ENCODE assay signal across 9 cellular contexts in the genomic region with DNA sequence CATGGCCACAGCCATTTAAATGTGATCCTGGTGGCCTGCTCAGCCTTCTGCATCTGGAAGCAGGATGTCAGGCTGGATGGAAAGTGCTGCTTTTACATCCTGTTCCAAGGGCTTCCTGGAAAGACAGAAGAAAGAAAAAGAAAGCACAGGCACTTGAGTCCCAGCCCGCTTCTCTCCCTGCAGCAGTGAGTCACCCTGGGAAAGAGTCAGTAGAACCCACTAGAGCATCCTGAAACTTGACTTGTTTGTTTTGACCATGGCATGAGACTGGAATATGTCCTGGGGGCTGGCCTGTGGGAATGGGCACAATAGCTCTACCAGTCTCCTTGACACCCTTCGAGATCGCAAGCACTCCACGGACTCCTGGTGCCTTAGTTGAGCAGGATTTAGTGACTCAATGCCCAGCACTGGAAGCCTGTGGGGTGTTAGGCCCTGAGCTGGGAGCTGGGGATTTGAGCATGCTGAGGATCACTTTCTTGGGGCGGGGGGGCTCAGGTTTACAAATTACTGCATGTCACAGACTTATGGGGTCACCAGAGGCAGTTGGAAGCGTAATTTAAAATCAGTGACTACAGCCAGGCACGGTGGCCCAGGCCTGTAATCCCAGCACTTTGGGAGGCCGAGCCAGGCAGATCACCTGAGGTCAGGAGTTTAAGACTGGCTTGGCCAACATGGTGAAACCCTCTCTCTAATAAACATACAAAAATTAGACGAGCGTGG. TPM values are rescaled to one million over a fixed set of nuclear protein-coding genes. Genes with fewer than 3 reads are reported as not detected.
A peak's percentile ranks its signal among the peaks of the same experiment; 100 is the strongest.
DNase-seq lines count a peak whose midpoint lies in the region; ATAC-seq and TF ChIP-seq lines count a peak whose summit lies in the region.
"Had no signal": no experiment of that assay in that cellular context is flagged by ENCODE, and none has a peak within 500 bp of the region (broad histone marks: within the 10 kb centered on the region; RNA-seq: fewer than 3 reads in every experiment).

No MANE protein-coding gene starts in this region.

- 75% methylated on average over 10 of the region's 10 CpGs; no CpG with 5 or more reads in 1 of the 2 donors for WGBS in transverse colon (ENCODE audit: low coverage in 1 of 2), 2 donors
- 71% methylated on average over 3 of the region's 10 CpGs; no CpG with 5 or more reads in 1 of the 2 donors for WGBS in gastroesophageal sphincter (ENCODE audit: low coverage in 1 of 2), 2 donors

- intact Hi-C loops in transverse colon (cut with DNase I; ENCODE audit: low total_unique reads) = no loop called here

- H3K4me1 ChIP-seq in transverse colon (peaks cover 8 to 40% (median 24%) of the 10 kb centered on the region in 4 donors), gastroesophageal sphincter (peaks cover 0 to 50% (median 8%) of the 10 kb centered on the region in 3 donors)

- no peak overlapping the region for H3K4me3 Mint-ChIP-seq in T-helper 17 cell
- H3K4me3 Mint-ChIP-seq: H9 had no signal

- H3K27ac ChIP-seq in caudate nucleus (ENCODE audit: low read depth, low read length) (peak overlapping the region; percentile 48), transverse colon (peak overlapping the region; percentile 44 to 86 (median 68)), gastroesophageal sphincter (peak overlapping the region in 2 of 4 donors; percentile 1 to 12)

- no peaks in the 10 kb centered on the region for H3K27me3 Mint-ChIP-seq in T-helper 17 cell

- H3K27ac Mint-ChIP-seq in T-helper 17 cell = no peak overlapping the region

- H3K4me1 Mint-ChIP-seq in T-helper 17 cell = no peaks in the 10 kb centered on the region

- H3K4me3 ChIP-seq in transverse colon = no peak overlapping the region
- no peak overlapping the region for H3K4me3 ChIP-seq in gastroesophageal sphincter

- H3K9me3 ChIP-seq in transverse colon = no peaks in the 10 kb centered on the region
- no peaks in the 10 kb centered on the region for H3K9me3 ChIP-seq in T-helper 17 cell (ENCODE audit: control insufficient read depth, low read length, poor library complexity, severe bottlenecking)
- H3K9me3 ChIP-seq in gastroesophageal sphincter = no peaks in the 10 kb centered on the region

- DNase-seq in M059J (ENCODE audit: low read depth) (peak; percentile 93), caudate nucleus (lab: John Stamatoyannopoulos, UW) (peak in 2 of 61 donors; percentile 7 to 42), islet precursor cell (peak; percentile 90), transverse colon (no peak), T-helper 17 cell (no peak)
- no peak for DNase-seq in activated naive CD4-positive, alpha-beta T cell (lab: John Stamatoyannopoulos, UW)
- DNase-seq: H9, NCI-H524 had no signal

- in situ Hi-C loops in transverse colon (cut with MboI; ENCODE audit: low pct_ligation_motif_present in 1 of 4, low pct_unique_long_range_greater_than_20kb in 1 of 4, low sequenced_read_pairs in 3 of 4) = no loop called here

- TF ChIP-seq CTCF in transverse colon (IDR thresholded peaks at IDR 0.05) (no peak), gastroesophageal sphincter (IDR thresholded peaks at IDR 0.05) (no peak)

- ATAC-seq in T-helper 17 cell (no peak), gastroesophageal sphincter (no peak)

- H3K27me3 ChIP-seq in transverse colon = no peaks in the 10 kb centered on the region
- no peaks in the 10 kb centered on the region for H3K27me3 ChIP-seq in gastroesophageal sphincter

- H3K36me3 Mint-ChIP-seq in T-helper 17 cell (ENCODE audit: low read depth) = peaks cover 2% of the 10 kb centered on the region

- H3K36me3 ChIP-seq in transverse colon (no peaks in the 10 kb centered on the region), gastroesophageal sphincter (no peaks in the 10 kb centered on the region)

- TF ChIP-seq POLR2A in transverse colon (IDR thresholded peaks at IDR 0.05) (no peak), gastroesophageal sphincter (IDR thresholded peaks at IDR 0.05) (no peak)

- TF ChIP-seq EP300 in transverse colon (IDR thresholded peaks at IDR 0.05; ENCODE audit: low read depth) (no peak), gastroesophageal sphincter (IDR thresholded peaks at IDR 0.05) (no peak)

RNA-seq across cellular contexts. Expression of a gene that starts 22.1 kb away (rescaled TPM):
- 40.4 and 61.9 TPM in 2 replicates for total RNA-seq in M059J (2014; rRNA removed; shearing (Covaris generic))
- total RNA-seq in transverse colon (10 to 100 TPM; 37.8 to 89.4 (median 76.4) TPM), T-helper 17 cell (100 to 1,000 TPM; 102 to 132 TPM), gastroesophageal sphincter (100 to 1,000 TPM in 1 of 4 donors, 10 to 100 TPM in 3; 60.5 to 103 (median 92.5) TPM)

RNA-seq across cellular contexts. Expression of a gene that starts 58.6 kb away (rescaled TPM):
- total RNA-seq in M059J (2014; rRNA removed; shearing (Covaris generic)) = 5.4 and 6.0 TPM in 2 replicates
- total RNA-seq in transverse colon (10 to 100 TPM in 1 of 4 donors, 1 to 10 TPM in 2, not detected in 1; 2.6 to 10.6 (median 7.8) TPM), T-helper 17 cell (1 to 10 TPM; 1.7 to 4.2 TPM), gastroesophageal sphincter (10 to 100 TPM; 17.4 to 43.9 (median 40.8) TPM)

Comparison
In these comparisons a context has a peak if more than half of its experiments do, and no peak if none do; other contexts are left out.
1. DNase-seq: peak in M059J (single experiment) and islet precursor cell (single experiment); none in transverse colon (single experiment), activated naive CD4-positive, alpha-beta T cell (0 of 4) and T-helper 17 cell (0 of 3).